ENCODE assay signal across 8 cellular contexts in genomic region chr5:132293992-132294727, GRCh38. TPM values are rescaled to one million over a fixed set of nuclear protein-coding genes. Genes with fewer than 3 reads are reported as not detected.
DNase-seq lines count a peak whose midpoint lies in the region; ATAC-seq and TF ChIP-seq lines count a peak whose summit lies in the region.

Gene SLC22A4 (plus strand): TSS chr5:132294394. CDS start chr5:132294617, 223 bp downstream.

- H3K9me3 ChIP-seq in heart right ventricle (no peaks in the 10 kb centered on the region), upper lobe of right lung (no peaks in the 10 kb centered on the region)

- TF ChIP-seq CTCF in GM10266 (IDR thresholded peaks at IDR 0.05; ENCODE audit: control insufficient read depth, insufficient read depth, low read depth, missing control alignments) (no peak), heart right ventricle (IDR thresholded peaks at IDR 0.05) (no peak), upper lobe of right lung (IDR thresholded peaks at IDR 0.05) (no peak)

- H3K36me3 ChIP-seq in heart right ventricle (no peaks in the 10 kb centered on the region), upper lobe of right lung (no peaks in the 10 kb centered on the region)

- peaks cover 5 to 39% (median 35%) of the 10 kb centered on the region in 9 donors for H3K4me1 ChIP-seq in heart right ventricle
- peaks cover 17% of the 10 kb centered on the region for H3K4me1 ChIP-seq in upper lobe of right lung

- 0% methylated on average over 63 of the region's 63 CpGs for WGBS in heart right ventricle, 2 donors

- no peaks in the 10 kb centered on the region for H3K27me3 ChIP-seq in heart right ventricle
- no peaks in the 10 kb centered on the region for H3K27me3 ChIP-seq in upper lobe of right lung

- peak within 1 kb of the TSS; percentile 83 to 100 (median 98) for H3K27ac ChIP-seq in heart right ventricle
- H3K27ac ChIP-seq in upper lobe of right lung: peak within 1 kb of the TSS; percentile 98

- H3K4me3 ChIP-seq in heart right ventricle (peak within 1 kb of the TSS; percentile 18 to 83 (median 70)), upper lobe of right lung (peak within 1 kb of the TSS; percentile 78)

- intact Hi-C loops in heart right ventricle (cut with DNase I) (loop anchor here in 7 of 10 donors (2.0 to 10.0 kb wide), 6 partner anchors 67 to 201 kb away; partner anchors contain the start of genes IRF1 (in 5 of the 7), P4HA2 (in 2 of the 7) and SLC22A5 (in 2 of the 7)), posterior cingulate gyrus (cut with DNase I) (no loop called here), upper lobe of right lung (cut with DNase I) (no loop called here)

- peak; percentile 69 for ATAC-seq in HG02588 (IDR thresholded peaks at IDR 0.05; ENCODE audit: unreplicated experiment)
- ATAC-seq in heart right ventricle: peak; percentile 84 to 91 (median 88)
- peak; percentile 89 for ATAC-seq in upper lobe of right lung

- DNase-seq in GM10266 (ENCODE audit: extremely low spot score) (peak; percentile 86), NCI-H1092 (lab: John Stamatoyannopoulos, UW) (peak; percentile 76), SW 1271 (lab: John Stamatoyannopoulos, UW) (peak; percentile 94 to 96), amniotic epithelial cell (ENCODE audit: low read depth) (peak; percentile 91), heart right ventricle (peak; percentile 91 to 94), posterior cingulate gyrus (peak; percentile 81 to 98 (median 88)), upper lobe of right lung (peak; percentile 96)

RNA-seq across cellular contexts. Expression of gene SLC22A4, which starts in this region (rescaled TPM):
- total RNA-seq in heart right ventricle (1 to 10 TPM in 8 of 10 donors, under 1 TPM in 2; 0.39 to 9.0 (median 2.1) TPM), upper lobe of right lung (1.8 TPM)
- polyA plus RNA-seq in heart right ventricle: 1 to 10 TPM in 1 of 2 donors, under 1 TPM in 1; 0.51 to 2.7 TPM

Comparison
In these comparisons a context has a peak if more than half of its experiments do, and no peak if none do; other contexts are left out.
1. Peak in every context shown above with its lines: DNase-seq, ATAC-seq, H3K4me3 ChIP-seq and H3K27ac ChIP-seq.
2. intact Hi-C loops: an anchor here in heart right ventricle (2.0 to 10.0 kb wide); none called in posterior cingulate gyrus and upper lobe of right lung.